Comparison of ENCODE assay signal across 14 cellular contexts in the genomic region with DNA sequence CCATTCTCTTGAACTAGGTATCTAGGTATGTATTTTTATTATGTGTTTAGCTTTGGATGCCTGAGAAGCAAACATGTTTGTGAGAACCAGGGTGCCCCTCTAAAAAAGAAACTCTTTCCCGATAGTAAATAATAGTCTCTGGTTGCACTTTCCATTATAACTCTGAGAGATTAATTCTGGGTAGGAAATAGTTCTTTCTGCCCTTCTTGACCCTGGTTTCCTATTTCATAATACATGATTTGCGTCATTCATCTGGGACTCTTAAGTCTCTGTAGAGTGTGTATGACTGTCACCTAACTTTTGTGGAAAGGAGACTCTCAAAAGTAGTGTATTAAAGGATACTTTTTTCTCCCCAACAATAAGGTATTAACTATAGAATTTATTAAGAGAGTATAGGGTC. TPM values are rescaled to one million over a fixed set of nuclear protein-coding genes. Genes with fewer than 3 reads are reported as not detected.
A peak's percentile ranks its signal among the peaks of the same experiment; 100 is the strongest.
DNase-seq lines count a peak whose midpoint lies in the region; ATAC-seq and TF ChIP-seq lines count a peak whose summit lies in the region.
"Had no signal": no experiment of that assay in that cellular context is flagged by ENCODE, and none has a peak within 500 bp of the region (broad histone marks: within the 10 kb centered on the region; RNA-seq: fewer than 3 reads in every experiment).

No MANE protein-coding gene starts in this region.

- H3K79me2 ChIP-seq in smooth muscle cell (ENCODE audit: low read depth): peaks cover 80% of the 10 kb centered on the region

- intact Hi-C loops in left cardiac atrium (cut with DNase I) (no loop called here), aorta (cut with DNase I) (no loop called here)

- H3F3A ChIP-seq in smooth muscle cell (ENCODE audit: low read depth): peaks cover 14% of the 10 kb centered on the region

- H3K9me3 ChIP-seq in adipocyte (ENCODE audit: control insufficient read depth, low read length) (no peaks in the 10 kb centered on the region), smooth muscle cell (replicated peaks; ENCODE audit: low read depth) (no peaks in the 10 kb centered on the region), aorta (ENCODE audit: control insufficient read depth, low read length) (no peaks in the 10 kb centered on the region)
- H3K9me3 ChIP-seq: mucosa of descending colon had no signal

- H3K4me2 ChIP-seq in smooth muscle cell: peak overlapping the region; percentile 69

- no peak overlapping the region for H2AFZ ChIP-seq in smooth muscle cell (ENCODE audit: low read depth)

- H3K4me3 ChIP-seq in adipocyte (ENCODE audit: low read length): peak overlapping the region; percentile 59
- no peak overlapping the region for H3K4me3 ChIP-seq in smooth muscle cell
- no peak overlapping the region for H3K4me3 ChIP-seq in aorta (ENCODE audit: low read length in 2 of 2)
- H3K4me3 ChIP-seq: mucosa of descending colon had no signal

- peaks cover 80% of the 10 kb centered on the region for H4K20me1 ChIP-seq in smooth muscle cell (ENCODE audit: low read depth)

- peak; percentile 5 for DNase-seq in Kasumi-1 (lab: John Stamatoyannopoulos, UW)
- DNase-seq in adipocyte (ENCODE audit: low read depth): peak; percentile 43
- DNase-seq in left cardiac atrium: no peak
- no peak for DNase-seq in smooth muscle cell (lab: John Stamatoyannopoulos, UW; ENCODE audit: unreplicated experiment)
- no peak for DNase-seq in activated T-cell treated with anti-CD3 and anti-CD28 coated beads, Interleukin-2, amount 50 U/mL, for 48 hours
- DNase-seq in activated T-cell treated with anti-CD3 and anti-CD28 coated beads, Interleukin-2, amount 50 U/mL, for 72 hours: no peak
- no peak for DNase-seq in aorta
- DNase-seq in inferior parietal cortex (ENCODE audit: extremely low spot score): no peak
- DNase-seq: cerebellar nuclear complex; head of caudate nucleus; mucosa of descending colon; NCI-H1105 treated with DMSO at 0.1 percent for 48 hours; stimulated activated naive CD4-positive, alpha-beta T cell had no signal

- 61% methylated on average over 2 of the region's 2 CpGs for WGBS in smooth muscle cell (ENCODE audit: low lambda C conversion rate)
- WGBS in aorta, 2 donors: 24% methylated on average over 2 of the region's 2 CpGs

- H3K27ac ChIP-seq in smooth muscle cell (ENCODE audit: low read depth) (peak overlapping the region; percentile 42), aorta (ENCODE audit: low read depth in 1 of 2, low read length in 2 of 2) (no peak overlapping the region)
- H3K27ac ChIP-seq: VCaP had no signal

- H3K27me3 ChIP-seq in adipocyte (replicated peaks; ENCODE audit: control insufficient read depth, insufficient read depth, low read length) (no peaks in the 10 kb centered on the region), smooth muscle cell (ENCODE audit: low read depth) (no peaks in the 10 kb centered on the region), aorta (ENCODE audit: control insufficient read depth in 1 of 2, insufficient read depth in 2 of 2, low read length in 1 of 2) (no peaks in the 10 kb centered on the region)

- H3K9ac ChIP-seq in adipocyte (ENCODE audit: low read length) (no peak overlapping the region), smooth muscle cell (ENCODE audit: low read depth) (no peak overlapping the region)

- H3K4me1 ChIP-seq in adipocyte (ENCODE audit: control insufficient read depth, insufficient read depth, low read length) (peaks cover 35% of the 10 kb centered on the region), smooth muscle cell (ENCODE audit: low read depth) (peaks cover 19% of the 10 kb centered on the region), aorta (ENCODE audit: control insufficient read depth in 1 of 2, insufficient read depth in 2 of 2, low read length in 2 of 2) (peaks cover 0 to 13% of the 10 kb centered on the region in 2 donors)

- H3K36me3 Mint-ChIP-seq in activated T-cell treated with anti-CD3 and anti-CD28 coated beads, Interleukin-2, amount 50 U/mL, for 72 hours (ENCODE audit: insufficient read depth in 2 of 2): peaks cover 0 to 1% of the 10 kb centered on the region in 2 donors

- no peaks in the 10 kb centered on the region for H3K9me3 Mint-ChIP-seq in activated T-cell treated with anti-CD3 and anti-CD28 coated beads, Interleukin-2, amount 50 U/mL, for 72 hours

- ATAC-seq in left cardiac atrium (peak; percentile 73 to 90), aorta (ENCODE audit: low FRiP score) (no peak)
- no peak for ATAC-seq in activated T-cell treated with anti-CD3 and anti-CD28 coated beads, Interleukin-2, amount 50 U/mL, for 72 hours (replicated peaks in 1 of 2)
- ATAC-seq: mucosa of descending colon had no signal

- peaks cover 14% of the 10 kb centered on the region for H3K4me1 Mint-ChIP-seq in activated T-cell treated with anti-CD3 and anti-CD28 coated beads, Interleukin-2, amount 50 U/mL, for 72 hours (ENCODE audit: low read depth)

- H3K27me3 Mint-ChIP-seq in activated T-cell treated with anti-CD3 and anti-CD28 coated beads, Interleukin-2, amount 50 U/mL, for 72 hours (ENCODE audit: low read depth): no peaks in the 10 kb centered on the region

- no peak overlapping the region for H3K27ac Mint-ChIP-seq in activated T-cell treated with anti-CD3 and anti-CD28 coated beads, Interleukin-2, amount 50 U/mL, for 72 hours

- no peak for TF ChIP-seq CTCF in smooth muscle cell (IDR thresholded peaks at IDR 0.05; ENCODE audit: borderline replicate concordance, insufficient read depth, poor library complexity, severe bottlenecking)

- H3K36me3 ChIP-seq in adipocyte (ENCODE audit: control insufficient read depth, insufficient read depth, low read length, severe bottlenecking): no peaks in the 10 kb centered on the region
- H3K36me3 ChIP-seq in smooth muscle cell (ENCODE audit: low read depth): no peaks in the 10 kb centered on the region
- H3K36me3 ChIP-seq in aorta (ENCODE audit: control insufficient read depth in 1 of 2, insufficient read depth in 2 of 2, low read length in 1 of 2): no peaks in the 10 kb centered on the region

- no peak overlapping the region for H3K4me3 Mint-ChIP-seq in activated T-cell treated with anti-CD3 and anti-CD28 coated beads, Interleukin-2, amount 50 U/mL, for 72 hours

RNA-seq across cellular contexts. Expression of a gene that starts 31.5 kb away (rescaled TPM):
- 10 to 100 TPM; 37.8 to 38.1 TPM for total RNA-seq in left cardiac atrium
- total RNA-seq in smooth muscle cell: 178 and 183 TPM in 2 replicates
- polyA plus RNA-seq in smooth muscle cell: 111 TPM in 2 replicates
- total RNA-seq in activated T-cell treated with anti-CD3 and anti-CD28 coated beads, Interleukin-2, amount 50 U/mL, for 72 hours: 10 to 100 TPM; 63.3 to 69.3 TPM
- 10 to 100 TPM; 66.5 to 69.0 TPM for total RNA-seq in aorta
- 10 to 100 TPM; 14.0 to 39.4 TPM for polyA plus RNA-seq in aorta

Comparison
In these comparisons a context has a peak if more than half of its experiments do, and no peak if none do; other contexts are left out.
1. DNase-seq: peak in Kasumi-1 (2 of 2) and adipocyte (single experiment); none in left cardiac atrium (single experiment), smooth muscle cell (single experiment), activated T-cell treated with anti-CD3 and anti-CD28 coated beads, Interleukin-2, amount 50 U/mL, for 48 hours (0 of 2), activated T-cell treated with anti-CD3 and anti-CD28 coated beads, Interleukin-2, amount 50 U/mL, for 72 hours (0 of 2), aorta (0 of 2) and inferior parietal cortex (single experiment).
2. ATAC-seq: peak in left cardiac atrium (2 of 2); none in activated T-cell treated with anti-CD3 and anti-CD28 coated beads, Interleukin-2, amount 50 U/mL, for 72 hours (0 of 2) and aorta (single experiment).